In genomic region chr1:14660795-14661194, GRCh38 we compare ENCODE assay signal across 19 cellular contexts.
A peak's percentile ranks its signal among the peaks of the same experiment; 100 is the strongest.
DNase-seq lines count a peak whose midpoint lies in the region; TF ChIP-seq lines count a peak whose summit lies in the region.
"Had no signal": no experiment of that assay in that cellular context is flagged by ENCODE, and none has a peak within 500 bp of the region (broad histone marks: within the 10 kb centered on the region; RNA-seq: fewer than 3 reads in every experiment).

No MANE protein-coding gene starts in this region.

- no peak overlapping the region for H3K27ac ChIP-seq in coronary artery
- H3K27ac ChIP-seq in muscle layer of duodenum (ENCODE audit: low read length): peak overlapping the region; percentile 35
- H3K27ac ChIP-seq: SJCRH30 had no signal

- peaks cover 0 to 3% of the 10 kb centered on the region in 2 donors for H3K4me1 ChIP-seq in muscle layer of duodenum (ENCODE audit: control insufficient read depth in 1 of 2, insufficient read depth in 2 of 2, low read length in 2 of 2)

- no peak for TF ChIP-seq CTCF in CD14-positive monocyte (IDR thresholded peaks at IDR 0.05)
- TF ChIP-seq CTCF in coronary artery (IDR thresholded peaks at IDR 0.05): no peak

- H3K27me3 Mint-ChIP-seq in CD14-positive monocyte (ENCODE audit: low read depth in 3 of 3): peaks cover 0 to 2% (median 0%) of the 10 kb centered on the region in 3 donors

- H3K36me3 ChIP-seq in muscle layer of duodenum (ENCODE audit: control insufficient read depth in 1 of 2, insufficient read depth in 2 of 2, low read length in 2 of 2): no peaks in the 10 kb centered on the region
- H3K36me3 ChIP-seq: SJCRH30 had no signal

- peak overlapping the region; percentile 45 for H3K4me3 ChIP-seq in coronary artery
- no peak overlapping the region for H3K4me3 ChIP-seq in muscle layer of duodenum (ENCODE audit: low read depth in 1 of 2, low read length in 2 of 2)
- H3K4me3 ChIP-seq: SJCRH30 had no signal

- H3K27ac Mint-ChIP-seq in CD14-positive monocyte: peak overlapping the region in 2 of 7 donors; percentile 14 to 59
- H3K27ac Mint-ChIP-seq: activated naive CD8-positive, alpha-beta T cell treated with anti-CD3 and anti-CD28 coated beads, Interleukin-2, amount 10 ng/mL, durations not matched to agents 7 days and 5 days; progenitor cell of endocrine pancreas; stimulated activated naive CD8-positive, alpha-beta T cell treated with anti-CD3 and anti-CD28 coated beads, Interleukin-15, Interleukin-2, amounts not matched to agents 100 ng/mL and 50 ng/mL, for 24 hours had no signal

- peaks cover 12% of the 10 kb centered on the region for H3K4me1 Mint-ChIP-seq in CD14-positive monocyte
- H3K4me1 Mint-ChIP-seq: activated naive CD8-positive, alpha-beta T cell treated with anti-CD3 and anti-CD28 coated beads, Interleukin-2, amount 10 ng/mL, durations not matched to agents 7 days and 5 days had no signal

- H3K9me3 Mint-ChIP-seq in CD14-positive monocyte: peaks cover 0 to 6% (median 0%) of the 10 kb centered on the region in 7 donors
- H3K9me3 Mint-ChIP-seq: activated naive CD8-positive, alpha-beta T cell treated with anti-CD3 and anti-CD28 coated beads, Interleukin-2, amount 10 ng/mL, durations not matched to agents 7 days and 5 days; activated T-cell treated with anti-CD3 and anti-CD28 coated beads, Interleukin-2, amount 50 U/mL, for 4 hours; H9; stimulated activated naive CD8-positive, alpha-beta T cell treated with anti-CD3 and anti-CD28 coated beads, Interleukin-15, Interleukin-2, amounts not matched to agents 100 ng/mL and 50 ng/mL, for 24 hours had no signal

- intact Hi-C loops in CD14-positive monocyte (cut with micrococcal nuclease): no loop called here

- peak overlapping the region; percentile 71 to 94 for H3K4me3 Mint-ChIP-seq in CD14-positive monocyte
- H3K4me3 Mint-ChIP-seq: activated naive CD8-positive, alpha-beta T cell treated with anti-CD3 and anti-CD28 coated beads, Interleukin-2, amount 10 ng/mL, durations not matched to agents 7 days and 5 days; activated T-cell treated with anti-CD3 and anti-CD28 coated beads, Interleukin-2, amount 50 U/mL, for 4 hours; H9; stimulated activated naive CD8-positive, alpha-beta T cell treated with anti-CD3 and anti-CD28 coated beads, Interleukin-15, Interleukin-2, amounts not matched to agents 100 ng/mL and 50 ng/mL, for 24 hours had no signal

- DNase-seq in CD14-positive monocyte (ENCODE audit: low spot score) (no peak), NOMO-1 treated with DMSO at 0.1 percent for 48 hours (lab: John Stamatoyannopoulos, UW; ENCODE audit: unreplicated experiment) (peak; percentile 36), coronary artery (ENCODE audit: low spot score) (no peak), hippocampal formation (lab: John Stamatoyannopoulos, UW) (no peak), mesenteric fat pad (ENCODE audit: low spot score) (no peak), pons (ENCODE audit: low spot score) (no peak)
- no peak for DNase-seq in stimulated activated CD4-positive, alpha-beta T cell treated with anti-CD3 and anti-CD28 coated beads, Interleukin-1b, Interleukin-23, amount 100 ng/mL, for 48 hours
- DNase-seq: ACHN; activated CD4-positive, alpha-beta T cell treated with anti-CD3 and anti-CD28 coated beads, Interleukin-2, amount 50 U/mL, for 4 hours; activated naive CD8-positive, alpha-beta T cell treated with anti-CD3 and anti-CD28 coated beads, Interleukin-2, amount 10 ng/mL, durations not matched to agents 7 days and 5 days; activated T-cell treated with anti-CD3 and anti-CD28 coated beads, Interleukin-2, amount 50 U/mL, for 4 hours; effector CD4-positive, alpha-beta T cell; H9; Kasumi-1; T1000 had no signal

- no peaks in the 10 kb centered on the region for H3K36me3 Mint-ChIP-seq in CD14-positive monocyte
- H3K36me3 Mint-ChIP-seq: activated naive CD8-positive, alpha-beta T cell treated with anti-CD3 and anti-CD28 coated beads, Interleukin-2, amount 10 ng/mL, durations not matched to agents 7 days and 5 days had no signal

- H3K9me3 ChIP-seq in muscle layer of duodenum (ENCODE audit: control insufficient read depth in 1 of 2, low read length in 2 of 2): no peaks in the 10 kb centered on the region
- H3K9me3 ChIP-seq: SJCRH30 had no signal

- no peaks in the 10 kb centered on the region for H3K27me3 ChIP-seq in muscle layer of duodenum (ENCODE audit: low read depth, low read length)
